ENCODE assay signal across 8 cellular contexts in genomic region chr19:50025794-50026549, GRCh38. TPM values are rescaled to one million over a fixed set of nuclear protein-coding genes. Genes with fewer than 3 reads are reported as not detected.
DNase-seq lines count a peak whose midpoint lies in the region; ATAC-seq and TF ChIP-seq lines count a peak whose summit lies in the region.

TSS of gene ZNF473 (plus strand) at chr19:50026005. CDS start at chr19:50031083, 5,078 bp downstream.

- intact Hi-C loops in CD14-positive monocyte (cut with micrococcal nuclease) = loop anchor here (2.0 to 10.0 kb wide), 4 partner anchors 25 to 779 kb away; partner anchors contain the start of genes AKT1S1 (in 1 of the 2), BCL2L12 (in 1 of the 2), IRF3 (in 1 of the 2) and TBC1D17 (in 1 of the 2)

- H3K27ac Mint-ChIP-seq in CD14-positive monocyte = peak within 1 kb of the TSS; percentile 96 to 100 (median 99)
- H3K27ac Mint-ChIP-seq in effector memory CD8-positive, alpha-beta T cell = peak within 1 kb of the TSS; percentile 99 to 100

- ATAC-seq in GM19324 (IDR thresholded peaks at IDR 0.05; ENCODE audit: low FRiP score, unreplicated experiment) (peak; percentile 76), HG03457 (IDR thresholded peaks at IDR 0.05; ENCODE audit: unreplicated experiment) (peak; percentile 45)
- peak; percentile 74 for ATAC-seq in effector memory CD8-positive, alpha-beta T cell (replicated peaks)

- H3K36me3 Mint-ChIP-seq in CD14-positive monocyte = peaks cover 2 to 14% of the 10 kb centered on the region in 2 donors
- H3K36me3 Mint-ChIP-seq in effector memory CD8-positive, alpha-beta T cell (ENCODE audit: insufficient read depth) = peaks cover 31% of the 10 kb centered on the region

- peaks cover 45% of the 10 kb centered on the region for H3K4me1 Mint-ChIP-seq in CD14-positive monocyte
- peaks cover 33 to 44% of the 10 kb centered on the region in 2 donors for H3K4me1 Mint-ChIP-seq in effector memory CD8-positive, alpha-beta T cell (ENCODE audit: low read depth in 2 of 2)

- peak within 1 kb of the TSS; percentile 94 to 98 for H3K4me3 Mint-ChIP-seq in CD14-positive monocyte
- peak within 1 kb of the TSS; percentile 93 to 97 for H3K4me3 Mint-ChIP-seq in effector memory CD8-positive, alpha-beta T cell

- TF ChIP-seq CTCF in CD14-positive monocyte (IDR thresholded peaks at IDR 0.05) = no peak

- peaks cover 0 to 2% (median 0%) of the 10 kb centered on the region in 7 donors for H3K9me3 Mint-ChIP-seq in CD14-positive monocyte
- H3K9me3 Mint-ChIP-seq in effector memory CD8-positive, alpha-beta T cell = no peaks in the 10 kb centered on the region

- peaks cover 0 to 8% (median 5%) of the 10 kb centered on the region in 3 donors for H3K27me3 Mint-ChIP-seq in CD14-positive monocyte (ENCODE audit: low read depth in 3 of 3)
- no peaks in the 10 kb centered on the region for H3K27me3 Mint-ChIP-seq in effector memory CD8-positive, alpha-beta T cell

- peak; percentile 95 for DNase-seq in CD14-positive monocyte (ENCODE audit: low spot score)
- DNase-seq in NK-92 (lab: John Stamatoyannopoulos, UW; ENCODE audit: unreplicated experiment) = peak; percentile 67
- DNase-seq in activated CD8-positive, alpha-beta memory T cell treated with anti-CD3 and anti-CD28 coated beads for 4 hours (ENCODE audit: low read depth in 2 of 2) = peak; percentile 80 to 86
- peak; percentile 88 to 90 (median 90) for DNase-seq in effector memory CD8-positive, alpha-beta T cell
- peak; percentile 94 for DNase-seq in middle frontal gyrus (ENCODE audit: extremely low spot score, low spot score)
- DNase-seq in stimulated activated CD8-positive, alpha-beta memory T cell treated with anti-CD3 and anti-CD28 coated beads, Interleukin-2, amount 100 ng/mL, for 1 hour (ENCODE audit: low read depth in 2 of 2) = peak; percentile 76 to 84

RNA-seq across cellular contexts. Expression of gene ZNF473, which starts in this region (rescaled TPM):
- polyA plus RNA-seq in CD14-positive monocyte = 1 to 10 TPM in 1 of 2 donors, under 1 TPM in 1; 0.73 to 1.6 TPM

Comparison
In these comparisons a context has a peak if more than half of its experiments do, and no peak if none do; other contexts are left out.
1. Peak in every context shown above with its lines: DNase-seq and ATAC-seq.